8 cellular contexts compared by ENCODE assay signal in the genomic region with DNA sequence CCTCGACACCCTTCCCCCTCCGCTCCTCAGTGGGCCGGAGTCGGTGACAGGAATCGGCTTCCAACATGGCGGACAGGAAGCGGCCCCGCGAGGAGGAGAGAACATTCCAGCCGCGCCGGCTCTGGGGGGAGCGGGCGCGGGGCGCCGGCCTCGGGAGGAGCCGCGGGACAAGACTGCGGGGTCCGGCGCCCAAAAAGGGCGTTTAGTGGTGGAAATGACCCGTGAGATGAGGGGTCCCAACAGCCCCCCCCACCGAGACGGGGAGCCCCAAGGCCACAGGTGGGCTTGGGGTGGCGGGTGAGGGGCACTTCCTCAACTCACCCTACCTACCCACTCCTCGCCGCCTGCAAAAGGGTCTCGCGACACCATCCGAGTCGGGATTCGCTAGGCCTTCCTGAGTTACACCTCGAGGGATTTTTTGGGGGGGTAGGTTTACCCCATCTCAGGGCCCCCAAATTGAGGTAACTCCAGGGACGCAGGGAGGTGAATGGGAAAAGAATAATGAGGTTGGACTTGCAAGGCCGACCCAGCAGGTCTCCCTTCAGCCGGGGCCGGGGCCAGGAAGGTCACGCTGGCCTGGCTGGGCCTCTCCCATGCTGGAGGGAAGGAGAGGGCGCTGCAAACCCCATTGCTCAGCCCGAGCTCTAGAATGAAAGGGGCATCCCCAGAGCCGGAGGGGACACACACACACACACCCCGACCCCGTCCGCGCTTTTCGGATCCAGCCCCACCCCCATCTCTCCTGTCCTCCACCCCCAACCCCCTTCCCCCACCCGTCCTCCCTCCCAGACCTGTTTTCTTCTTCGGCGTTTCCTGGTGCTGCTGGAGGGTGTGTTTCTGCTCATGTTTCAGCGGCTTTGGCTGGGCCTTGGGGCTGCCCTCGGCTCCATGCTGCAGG. TPM values are rescaled to one million over a fixed set of nuclear protein-coding genes. Genes with fewer than 3 reads are reported as not detected.
DNase-seq lines count a peak whose midpoint lies in the region; ATAC-seq, FAIRE-seq and TF ChIP-seq lines count a peak whose summit lies in the region.

No MANE protein-coding gene starts in this region.

- no peak for TF ChIP-seq CTCF in endothelial cell of umbilical vein (IDR thresholded peaks at IDR 0.05; ENCODE audit: extremely low read depth in 1 of 2, insufficient read depth in 1 of 2, low read depth in 1 of 2, low read length in 2 of 2)

- DNase-seq in EH (ENCODE audit: low read depth): peak; percentile 72
- DNase-seq in NCI-H774 (lab: John Stamatoyannopoulos, UW): peak; percentile 60
- DNase-seq in activated CD8-positive, alpha-beta memory T cell treated with anti-CD3 and anti-CD28 coated beads, Interleukin-2, amount 50 U/mL, for 48 hours: peak; percentile 84
- peak; percentile 38 for DNase-seq in endothelial cell of umbilical vein (ENCODE audit: low read depth, low spot score)
- peak; percentile 53 for DNase-seq in midbrain (lab: John Stamatoyannopoulos, UW)
- peak; percentile 48 to 50 for DNase-seq in stimulated activated CD8-positive, alpha-beta memory T cell treated with anti-CD3 and anti-CD28 coated beads, Interleukin-2, amount 100 ng/mL, for 48 hours (ENCODE audit: low read depth in 2 of 2)
- DNase-seq in middle frontal gyrus (ENCODE audit: extremely low spot score, low spot score): no peak

- peak overlapping the region; percentile 37 for H2AFZ ChIP-seq in endothelial cell of umbilical vein (ENCODE audit: low read depth, low read length)

- H3K27me3 ChIP-seq in endothelial cell of umbilical vein (ENCODE audit: control insufficient read depth in 2 of 2, insufficient read depth in 2 of 2, low read length in 2 of 2): no peaks in the 10 kb centered on the region

- CTCF ChIA-PET in endothelial cell of umbilical vein (lab: Charles Lee): interaction anchor here (1.0 to 5.4 kb wide), 8 partner anchors 74 to 298 kb away, joined by 4 to 145 read pairs (median 6); no protein-coding TSS in a partner anchor

- POLR2A ChIA-PET in endothelial cell of umbilical vein (lab: Charles Lee): interaction anchor here (0.6 to 1.8 kb wide), 12 partner anchors 10 to 564 kb away, joined by 3 to 12 read pairs (median 5); a partner anchor contains a TSS

- peak overlapping the region; percentile 45 for H3K4me2 ChIP-seq in endothelial cell of umbilical vein (ENCODE audit: insufficient read depth, low read length)

- H3K4me1 ChIP-seq in endothelial cell of umbilical vein (ENCODE audit: control insufficient read depth, extremely low read depth, insufficient read depth, low read length): peaks cover 30% of the 10 kb centered on the region

- intact Hi-C loops in endothelial cell of umbilical vein (cut with micrococcal nuclease): loop anchor here (5.0 kb wide), 3 partner anchors 36 to 299 kb away; a partner anchor contains a TSS

- H3K9me3 ChIP-seq in endothelial cell of umbilical vein (replicated peaks; ENCODE audit: control insufficient read depth, insufficient read depth, low read length): no peaks in the 10 kb centered on the region

- peak overlapping the region; percentile 82 for H3K27ac ChIP-seq in endothelial cell of umbilical vein (ENCODE audit: insufficient read depth, low read depth, low read length)

- H3K36me3 ChIP-seq in endothelial cell of umbilical vein (ENCODE audit: control insufficient read depth in 2 of 2, extremely low read depth in 1 of 2, insufficient read depth in 2 of 2, low read length in 2 of 2): peaks cover 0 to under 1% of the 10 kb centered on the region in 2 experiments

- dilution Hi-C loops in endothelial cell of umbilical vein (cut with MboI; ENCODE audit: extremely low pct_ligation_motif_present, low sequenced_read_pairs): no loop called here

- H3K9me1 ChIP-seq in endothelial cell of umbilical vein (replicated peaks; ENCODE audit: control insufficient read depth, extremely low read depth, insufficient read depth, low read length): no peaks in the 10 kb centered on the region

- H3K79me2 ChIP-seq in endothelial cell of umbilical vein (ENCODE audit: control insufficient read depth, insufficient read depth, low read length): peaks cover 54% of the 10 kb centered on the region

- no TSS peak for BruUV-seq in endothelial cell of umbilical vein (replicated peaks; lab: Mats Ljungman, UMichigan)

- H3K4me3 ChIP-seq in endothelial cell of umbilical vein (replicated peaks in 1 of 3; ENCODE audit: insufficient read depth in 1 of 3, low read depth in 1 of 3, low read length in 3 of 3): peak overlapping the region; percentile 70 to 95 (median 78)

- no peak for FAIRE-seq in endothelial cell of umbilical vein (lab: Jason Lieb, UNC)

- peaks cover 15% of the 10 kb centered on the region for H4K20me1 ChIP-seq in endothelial cell of umbilical vein (replicated peaks; ENCODE audit: control insufficient read depth, extremely low read depth, insufficient read depth, low read length)

- peak; percentile 7 for ATAC-seq in HG02870 (IDR thresholded peaks at IDR 0.05; ENCODE audit: unreplicated experiment)

- no peak for TF ChIP-seq POLR2A in endothelial cell of umbilical vein (IDR thresholded peaks at IDR 0.05; ENCODE audit: low read depth, low read length)

- peak overlapping the region; percentile 88 for H3K9ac ChIP-seq in endothelial cell of umbilical vein (replicated peaks; ENCODE audit: extremely low read depth, insufficient read depth, low read length)

TF ChIP-seq in endothelial cell of umbilical vein, 7 proteins besides CTCF, POLR2A, EP300 and RAD21:
- TF ChIP-seq, protein P1, sequence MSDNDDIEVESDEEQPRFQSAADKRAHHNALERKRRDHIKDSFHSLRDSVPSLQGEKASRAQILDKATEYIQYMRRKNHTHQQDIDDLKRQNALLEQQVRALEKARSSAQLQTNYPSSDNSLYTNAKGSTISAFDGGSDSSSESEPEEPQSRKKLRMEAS (IDR thresholded peaks at IDR 0.05; ENCODE audit: insufficient read depth, insufficient read length): no peak
- peak; percentile 23 for TF ChIP-seq POLR2AphosphoS5 (IDR thresholded peaks at IDR 0.05; ENCODE audit: insufficient read depth, low read depth, low read length)

RNA-seq across cellular contexts. Expression of a gene that starts 0.7 kb away (rescaled TPM):
- 51.1 and 60.7 TPM in 2 replicates for total RNA-seq in endothelial cell of umbilical vein
- polyA plus RNA-seq in endothelial cell of umbilical vein: 27.2 and 38.8 TPM in 2 replicates
- 6.8 and 8.1 TPM in 2 replicates for polyA plus RNA-seq in endothelial cell of umbilical vein (2011; cell fraction: cytosol; rRNA removed)
- 15.9 and 18.8 TPM in 2 replicates for polyA plus RNA-seq in endothelial cell of umbilical vein (2011; cell fraction: nucleus; rRNA removed)
- 17.9 and 22.2 TPM in 2 replicates for polyA plus RNA-seq in endothelial cell of umbilical vein (2012)
- polyA minus RNA-seq in endothelial cell of umbilical vein: 23.6 and 26.6 TPM in 2 replicates
- 40.8 TPM for polyA minus RNA-seq in endothelial cell of umbilical vein (2011; cell fraction: cytosol; rRNA and poly(A)+ RNA removed)
- polyA minus RNA-seq in endothelial cell of umbilical vein (2011; cell fraction: nucleus; rRNA and poly(A)+ RNA removed): 28.5 and 67.7 TPM in 2 replicates

RNA-seq across cellular contexts. Expression of a gene that starts 46.6 kb away (rescaled TPM):
- not detected in 2 replicates for total RNA-seq in endothelial cell of umbilical vein
- not detected in 2 replicates for polyA plus RNA-seq in endothelial cell of umbilical vein
- polyA plus RNA-seq in endothelial cell of umbilical vein (2011; cell fraction: cytosol; rRNA removed): not detected in 2 replicates
- polyA plus RNA-seq in endothelial cell of umbilical vein (2011; cell fraction: nucleus; rRNA removed): not detected in 2 replicates
- not detected in 2 replicates for polyA plus RNA-seq in endothelial cell of umbilical vein (2012)
- polyA minus RNA-seq in endothelial cell of umbilical vein: not detected in 2 replicates
- not detected for polyA minus RNA-seq in endothelial cell of umbilical vein (2011; cell fraction: cytosol; rRNA and poly(A)+ RNA removed)
- polyA minus RNA-seq in endothelial cell of umbilical vein (2011; cell fraction: nucleus; rRNA and poly(A)+ RNA removed): not detected in 2 replicates
